22 cellular contexts compared by ENCODE assay signal in the genomic region with DNA sequence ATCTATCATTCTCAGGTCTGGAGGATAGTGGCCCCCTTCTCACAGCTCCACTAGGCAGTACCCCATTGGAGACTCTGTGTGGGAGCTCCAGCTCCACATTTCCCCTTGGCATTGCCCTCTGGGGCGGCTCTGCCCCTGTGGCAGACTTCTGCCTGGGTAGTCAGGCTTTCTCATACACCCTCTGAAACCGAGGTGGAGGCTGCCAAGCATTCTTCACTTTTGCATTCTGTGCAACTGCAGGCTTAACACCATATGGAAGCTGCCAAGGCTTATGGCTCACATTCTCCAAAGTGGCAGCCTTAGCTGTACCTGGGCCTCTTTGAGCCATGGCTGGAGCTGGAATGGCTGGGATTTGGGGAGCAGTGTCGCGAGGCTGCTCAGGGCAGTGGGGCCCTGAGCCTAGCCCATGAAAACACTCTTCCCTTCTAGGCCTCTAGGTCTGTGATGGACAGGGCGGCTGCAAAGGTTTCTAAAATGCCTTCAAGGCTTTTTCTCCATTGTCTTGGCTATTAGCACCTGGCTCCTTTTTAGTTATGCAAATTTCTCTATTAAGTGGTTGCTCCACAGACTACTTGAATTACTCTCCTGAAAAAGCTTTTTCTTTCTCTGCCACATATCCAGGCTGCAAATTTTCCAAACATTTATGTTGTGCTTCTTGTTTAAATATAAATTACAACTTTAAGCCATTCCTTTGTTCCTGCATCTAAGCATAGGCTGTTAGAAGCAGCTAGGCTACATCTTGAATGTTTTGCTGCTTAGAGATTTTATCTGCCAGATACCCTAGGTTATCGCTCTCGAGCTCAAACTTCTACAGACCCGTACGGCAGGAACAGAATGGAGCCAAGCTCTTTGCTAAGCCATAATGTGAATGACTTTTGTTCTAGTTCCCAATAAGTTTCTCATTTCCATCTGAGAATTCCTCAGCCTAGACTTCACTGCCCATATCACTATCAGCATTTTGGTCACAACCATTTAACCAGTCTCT.
DNase-seq lines count a peak whose midpoint lies in the region; ATAC-seq, FAIRE-seq and TF ChIP-seq lines count a peak whose summit lies in the region.
"Had no signal": no experiment of that assay in that cellular context is flagged by ENCODE, and none has a peak within 500 bp of the region (broad histone marks: within the 10 kb centered on the region; RNA-seq: fewer than 3 reads in every experiment).

No MANE protein-coding gene starts in this region.

- WGBS in H1 (ENCODE audit: extremely low coverage in 1 of 2, insufficient coverage in 1 of 2, insufficient read length in 1 of 2, insufficient replicate concordance in 2 of 2, low coverage in 1 of 2, low lambda C conversion rate in 2 of 2, missing lambda C conversion rate in 1 of 2), 2 experiments: 66% methylated on average over 9 of the region's 9 CpGs; no CpG with 5 or more reads in 1 of the 2 experiments

- CTCF ChIA-PET in H1 (lab: Charles Lee; ENCODE audit: partially characterized antibody): interaction anchor here (0.9 to 1.7 kb wide), 3 partner anchors 51 to 144 kb away, joined by 3 to 5 read pairs (median 5); no protein-coding TSS in a partner anchor

- H3K9ac ChIP-seq in H1 (replicated peaks in 1 of 4; ENCODE audit: extremely low read depth in 1 of 4, low read depth in 3 of 4, low read length in 3 of 4) (no peak overlapping the region), iPS-20b (ENCODE audit: low read depth, low read length) (no peak overlapping the region)

- H3K27ac Mint-ChIP-seq in stimulated activated memory B cell treated with anti-CD40 and anti-IgM and Interleukin-4, amounts not matched to agents 10 μg/mL and 1 μg/mL and 100 μg/mL, for 72 hours: no peak overlapping the region
- H3K27ac Mint-ChIP-seq in HFFc6: no peak overlapping the region
- H3K27ac Mint-ChIP-seq: B cell had no signal

- H3K23me2 ChIP-seq in H1 (ENCODE audit: low read depth, low read length): peaks cover 2% of the 10 kb centered on the region; the same call in 1 of the 2 replicates

- no peak for TF ChIP-seq RAD21 in H1 (IDR thresholded peaks at IDR 0.05 in 1 of 2, conservative IDR thresholded peaks at IDR 0.05 in 1 of 2; ENCODE audit: low read depth in 2 of 2, low read length in 2 of 2)

- peak overlapping the region; percentile 83 for H4K91ac ChIP-seq in H1 (replicated peaks; ENCODE audit: insufficient read length, low read length)

- H3K9me3 Mint-ChIP-seq in stimulated activated memory B cell treated with anti-CD40 and anti-IgM and Interleukin-4, amounts not matched to agents 10 μg/mL and 1 μg/mL and 100 μg/mL, for 72 hours: no peaks in the 10 kb centered on the region
- H3K9me3 Mint-ChIP-seq in HFFc6: peaks cover 41% of the 10 kb centered on the region

- peak overlapping the region; percentile 60; the same call in 1 of the 2 replicates for H2BK5ac ChIP-seq in H1 (ENCODE audit: low read depth, low read length)

- H4K5ac ChIP-seq in H1 (ENCODE audit: insufficient read length, low read depth, low read length): no peak overlapping the region

- no peak for FAIRE-seq in H1 (lab: Jason Lieb, UNC)
- FAIRE-seq: G401.6, HepG2 had no signal

- no peaks in the 10 kb centered on the region for H3K36me3 ChIP-seq in H1 (ENCODE audit: control insufficient read depth in 2 of 4, insufficient read depth in 4 of 4, low read length in 3 of 4)
- no peaks in the 10 kb centered on the region for H3K36me3 ChIP-seq in iPS-20b (ENCODE audit: insufficient read depth, low read depth, low read length)
- H3K36me3 ChIP-seq: SJSA1 had no signal

- H3K27ac ChIP-seq in H1 (ENCODE audit: low read depth, low read length) (no peak overlapping the region; the same call in 1 of the 2 replicates), iPS-20b (ENCODE audit: low read length) (no peak overlapping the region)
- H3K27ac ChIP-seq: 22Rv1, SJSA1 had no signal

- H3K27me3 Mint-ChIP-seq in stimulated activated memory B cell treated with anti-CD40 and anti-IgM and Interleukin-4, amounts not matched to agents 10 μg/mL and 1 μg/mL and 100 μg/mL, for 72 hours: no peaks in the 10 kb centered on the region
- H3K27me3 Mint-ChIP-seq in HFFc6 (ENCODE audit: insufficient read depth): no peaks in the 10 kb centered on the region
- H3K27me3 Mint-ChIP-seq: B cell had no signal

- H3K27me3 ChIP-seq in H1 (replicated peaks in 1 of 4; ENCODE audit: control insufficient read depth in 3 of 4, extremely low read depth in 1 of 4, insufficient read depth in 3 of 4, low read length in 3 of 4) (no peaks in the 10 kb centered on the region), iPS-20b (ENCODE audit: insufficient read depth, low read length) (peaks cover 18% of the 10 kb centered on the region)
- H3K27me3 ChIP-seq: SJSA1 had no signal

- H3K4me2 ChIP-seq in H1 (ENCODE audit: insufficient read depth in 1 of 2, low read depth in 2 of 2, low read length in 2 of 2): peak overlapping the region; percentile 49 to 69

- H3K14ac ChIP-seq in H1 (ENCODE audit: insufficient read length): no peak overlapping the region

- H2AK5ac ChIP-seq in H1 (ENCODE audit: low read depth, low read length): no peak overlapping the region

- H2BK120ac ChIP-seq in H1 (replicated peaks; ENCODE audit: low read depth, low read length): peak overlapping the region; percentile 12

- H3K4me3 ChIP-seq in H1 (ENCODE audit: extremely low read depth in 1 of 4, insufficient read depth in 2 of 4, low read depth in 3 of 4, low read length in 4 of 4) (peak overlapping the region in 1 of 4 experiments; percentile 29; a peak in 1 of 8 replicates), iPS-20b (ENCODE audit: low read length) (peak overlapping the region; percentile 49)
- H3K4me3 ChIP-seq: SJSA1 had no signal

- no peaks in the 10 kb centered on the region for H3K36me3 Mint-ChIP-seq in stimulated activated memory B cell treated with anti-CD40 and anti-IgM and Interleukin-4, amounts not matched to agents 10 μg/mL and 1 μg/mL and 100 μg/mL, for 72 hours
- H3K36me3 Mint-ChIP-seq in HFFc6 (ENCODE audit: low read depth): no peaks in the 10 kb centered on the region; the same call in 1 of the 2 replicates

- H3K56ac ChIP-seq in H1 (replicated peaks; ENCODE audit: insufficient read length, low read depth, low read length): no peak overlapping the region

- ATAC-seq in stimulated activated memory B cell treated with anti-CD40 and anti-IgM and Interleukin-4, amounts not matched to agents 10 μg/mL and 1 μg/mL and 100 μg/mL, for 72 hours: peak; percentile 50
- no peak for ATAC-seq in HG03095 (IDR thresholded peaks at IDR 0.05; ENCODE audit: unreplicated experiment)
- ATAC-seq: HCT116, HepG2, Panc1 had no signal

- H3K18ac ChIP-seq in H1 (ENCODE audit: extremely low read depth, low read length): peak overlapping the region; percentile 83; the same call in 1 of the 2 replicates

- H2BK15ac ChIP-seq in H1 (ENCODE audit: low read length): no peak overlapping the region

- no peak overlapping the region for H3K4me3 Mint-ChIP-seq in stimulated activated memory B cell treated with anti-CD40 and anti-IgM and Interleukin-4, amounts not matched to agents 10 μg/mL and 1 μg/mL and 100 μg/mL, for 72 hours
- H3K4me3 Mint-ChIP-seq in HFFc6: no peak overlapping the region
- H3K4me3 Mint-ChIP-seq: B cell had no signal

- 0 out of 3 replicates have a peak, but pooled peaks of 1 of the 2 experiments have one; percentile 6 for TF ChIP-seq EP300 in H1 (IDR thresholded peaks at IDR 0.05; ENCODE audit: borderline replicate concordance in 1 of 2, low read depth in 2 of 2, low read length in 2 of 2)

- H4K20me1 ChIP-seq in H1 (replicated peaks in 1 of 2; ENCODE audit: control insufficient read depth in 1 of 2, insufficient read depth in 2 of 2, low read length in 2 of 2): no peaks in the 10 kb centered on the region

- no peak for TF ChIP-seq CTCF in H1 (IDR thresholded peaks at IDR 0.05; ENCODE audit: control extremely low read depth in 1 of 3, insufficient read depth in 1 of 3, low read depth in 1 of 3, low read length in 3 of 3)
- no peak for TF ChIP-seq CTCF in HFFc6 (IDR thresholded peaks at IDR 0.05)

- no peak overlapping the region for H3K4ac ChIP-seq in H1 (replicated peaks; ENCODE audit: insufficient read length, low read depth, low read length)

- H3K9me3 ChIP-seq in H1 (ENCODE audit: insufficient read depth in 2 of 2, low read depth in 1 of 2, low read length in 1 of 2) (no peaks in the 10 kb centered on the region), iPS-20b (ENCODE audit: insufficient read depth, low read depth, low read length) (no peaks in the 10 kb centered on the region)
- H3K9me3 ChIP-seq: SJSA1 had no signal

- H3K79me1 ChIP-seq in H1 (ENCODE audit: low read depth, low read length): no peaks in the 10 kb centered on the region

- no peak for TF ChIP-seq POLR2A in H1 (IDR thresholded peaks at IDR 0.05; ENCODE audit: control extremely low read depth in 1 of 2, low read depth in 2 of 2, low read length in 2 of 2)

- POLR2A ChIA-PET in H1 (lab: Charles Lee; ENCODE audit: partially characterized antibody): interaction anchor here (1.4 kb wide), 1 partner anchor 11 kb away, joined by 3 read pairs; no protein-coding TSS in a partner anchor

- no peaks in the 10 kb centered on the region for H3K4me1 Mint-ChIP-seq in stimulated activated memory B cell treated with anti-CD40 and anti-IgM and Interleukin-4, amounts not matched to agents 10 μg/mL and 1 μg/mL and 100 μg/mL, for 72 hours
- no peaks in the 10 kb centered on the region for H3K4me1 Mint-ChIP-seq in HFFc6 (ENCODE audit: low read depth)
- H3K4me1 Mint-ChIP-seq: B cell had no signal

- no peak overlapping the region for H4K8ac ChIP-seq in H1 (ENCODE audit: extremely low read depth, insufficient read depth, low read length)

- H2BK20ac ChIP-seq in H1 (ENCODE audit: low read length): peak overlapping the region; percentile 90; the same call in 1 of the 2 replicates

- peak overlapping the region; percentile 92 for H2BK12ac ChIP-seq in H1 (ENCODE audit: low read depth, low read length)

- H3K23ac ChIP-seq in H1 (ENCODE audit: insufficient read length): no peak overlapping the region

- peaks cover 4 to 16% (median 8%) of the 10 kb centered on the region in 4 experiments for H3K4me1 ChIP-seq in H1 (replicated peaks in 1 of 4; ENCODE audit: control insufficient read depth in 3 of 4, insufficient read depth in 4 of 4, low read length in 3 of 4)
- H3K4me1 ChIP-seq in iPS-20b (ENCODE audit: insufficient read depth, low read length): peaks cover 15% of the 10 kb centered on the region
- H3K4me1 ChIP-seq: SJSA1 had no signal

- no peaks in the 10 kb centered on the region for H3K79me2 ChIP-seq in H1 (ENCODE audit: control insufficient read depth in 1 of 2, insufficient read depth in 2 of 2, low read length in 2 of 2)

- peak overlapping the region; percentile 77 for H2AFZ ChIP-seq in H1 (ENCODE audit: low read length)

- DNase-seq in NCI-H2107 treated with DMSO at 0.1 percent for 48 hours (lab: John Stamatoyannopoulos, UW; ENCODE audit: unreplicated experiment) (peak; percentile 13), NCI-H2107 (lab: John Stamatoyannopoulos, UW) (no peak), H1 (ENCODE audit: low read depth in 1 of 2, low spot score in 2 of 2) (peak; percentile 23 to 50), HFFc6 (no peak), GF-D8 (lab: John Stamatoyannopoulos, UW) (no peak)
- DNase-seq: COR-L47, DMS 273 treated with DMSO at 0.1 percent for 48 hours, DND-41, KBM-7, NCI-H1105 treated with DMSO at 0.1 percent for 48 hours, NCI-H1694, NCI-H226 had no signal

TF ChIP-seq in H1, 55 proteins besides CTCF, POLR2A, EP300 and RAD21 (continues in another document):
- no peak for TF ChIP-seq SIN3A (conservative IDR thresholded peaks at IDR 0.05 in 1 of 2, IDR thresholded peaks at IDR 0.05 in 1 of 2; ENCODE audit: low read depth in 1 of 2, low read length in 2 of 2)

Comparison
In these comparisons a context has a peak if more than half of its experiments do, and no peak if none do; other contexts are left out.
1. DNase-seq: peak in NCI-H2107 treated with DMSO at 0.1 percent for 48 hours (single experiment) and H1 (2 of 2); none in NCI-H2107 (single experiment), HFFc6 (single experiment) and GF-D8 (single experiment).